Comparison of ENCODE assay signal across 34 cellular contexts in the genomic region with DNA sequence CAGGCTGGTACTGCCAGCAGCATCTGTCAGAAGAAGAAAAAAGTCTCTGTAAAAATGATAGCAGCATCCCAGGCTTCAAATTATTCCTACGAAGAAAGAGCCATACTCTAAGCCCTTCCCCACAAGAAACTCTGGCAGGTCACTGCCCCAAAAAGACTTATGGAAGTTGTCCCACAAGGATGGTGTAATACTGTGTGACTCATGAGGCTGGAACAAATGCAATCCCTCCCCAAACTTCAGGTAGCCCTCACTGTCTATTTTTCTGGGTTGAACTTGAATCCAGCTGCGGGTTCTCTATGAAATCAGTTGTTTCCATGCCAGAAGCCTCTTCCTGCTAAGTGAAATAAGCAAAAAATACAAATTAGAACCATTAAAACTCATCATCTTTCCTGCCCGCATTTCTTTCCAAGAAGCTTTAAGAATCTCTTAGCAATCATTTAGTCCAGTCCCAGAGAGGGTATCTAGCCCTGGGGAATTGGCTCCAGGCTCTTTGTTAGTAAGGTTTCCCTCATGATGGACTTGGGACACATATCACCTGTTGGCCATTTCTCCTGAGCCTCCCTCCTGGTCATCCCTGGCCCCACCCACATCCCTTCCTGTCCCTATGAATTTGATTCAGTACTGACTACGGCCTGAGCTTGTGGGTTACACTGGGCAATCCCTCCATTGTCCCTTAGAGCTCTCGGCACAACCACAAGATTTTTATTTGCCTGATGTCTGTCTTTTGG. TPM values are rescaled to one million over a fixed set of nuclear protein-coding genes. Genes with fewer than 3 reads are reported as not detected.
DNase-seq lines count a peak whose midpoint lies in the region; ATAC-seq and TF ChIP-seq lines count a peak whose summit lies in the region.
"Had no signal": no experiment of that assay in that cellular context is flagged by ENCODE, and none has a peak within 500 bp of the region (broad histone marks: within the 10 kb centered on the region; RNA-seq: fewer than 3 reads in every experiment).

No MANE protein-coding gene starts in this region.

- H3K9me3 Mint-ChIP-seq in WTC11, result peaks cover 40% of the 10 kb centered on the region
- H3K9me3 Mint-ChIP-seq: central memory CD8-positive, alpha-beta T cell had no signal

- in situ Hi-C loops in astrocyte of the spinal cord (cut with HindIII; ENCODE audit: low sequenced_read_pairs), result no loop called here

- no peaks in the 10 kb centered on the region for H3K27me3 ChIP-seq in uterus
- H3K27me3 ChIP-seq: ascending aorta, dorsolateral prefrontal cortex, hepatocyte, pancreas, right atrium auricular region, suprapubic skin had no signal

- H3K27me3 Mint-ChIP-seq in WTC11 (ENCODE audit: low read depth), result peaks cover 4% of the 10 kb centered on the region; the same call in 1 of the 2 replicates

- CTCF ChIA-PET in WTC11 (lab: Charles Lee), result interaction anchor here (1.1 kb wide), 1 partner anchor 8 kb away, joined by 3 read pairs; no protein-coding TSS in a partner anchor

- H3K9me3 ChIP-seq in uterus, result no peaks in the 10 kb centered on the region
- H3K9me3 ChIP-seq: ascending aorta, pancreas, right atrium auricular region, suprapubic skin had no signal

- TF ChIP-seq CTCF in astrocyte of the spinal cord (IDR thresholded peaks at IDR 0.05; ENCODE audit: low read depth, low read length), result no peak
- TF ChIP-seq CTCF in fibroblast of villous mesenchyme (IDR thresholded peaks at IDR 0.05; ENCODE audit: insufficient read depth, low read depth, low read length), result no peak
- TF ChIP-seq CTCF in uterus (IDR thresholded peaks at IDR 0.05), result no peak
- TF ChIP-seq CTCF in WTC11 (IDR thresholded peaks at IDR 0.05), result no peak

- H3K27ac Mint-ChIP-seq in WTC11, result no peak overlapping the region
- H3K27ac Mint-ChIP-seq: activated naive CD8-positive, alpha-beta T cell; CD4-positive, alpha-beta memory T cell; HFFc6; memory B cell; stimulated activated memory B cell treated with anti-CD40 and anti-IgM and Interleukin-4, amounts not matched to agents 10 μg/mL and 1 μg/mL and 100 μg/mL, for 72 hours had no signal

- no peaks in the 10 kb centered on the region for H3K36me3 ChIP-seq in uterus
- H3K36me3 ChIP-seq: ascending aorta, pancreas, right atrium auricular region, suprapubic skin had no signal

- TF ChIP-seq POLR2A in uterus (IDR thresholded peaks at IDR 0.05), result no peak

- ATAC-seq in WTC11, result no peak
- ATAC-seq: GM12878; stimulated activated memory B cell treated with anti-CD40 and anti-IgM and Interleukin-4, amounts not matched to agents 10 μg/mL and 1 μg/mL and 100 μg/mL, for 72 hours had no signal

- peaks cover 18% of the 10 kb centered on the region for H3K36me3 Mint-ChIP-seq in WTC11
- H3K36me3 Mint-ChIP-seq: activated naive CD8-positive, alpha-beta T cell; CD4-positive, alpha-beta memory T cell; memory B cell; stimulated activated memory B cell treated with anti-CD40 and anti-IgM and Interleukin-4, amounts not matched to agents 10 μg/mL and 1 μg/mL and 100 μg/mL, for 72 hours had no signal

- H3K4me1 ChIP-seq in uterus, result no peaks in the 10 kb centered on the region
- H3K4me1 ChIP-seq: ascending aorta, pancreas, right atrium auricular region had no signal

- H3K4me3 ChIP-seq in astrocyte of the spinal cord (ENCODE audit: low read depth, low read length), result no peak overlapping the region
- no peak overlapping the region for H3K4me3 ChIP-seq in fibroblast of villous mesenchyme (ENCODE audit: low read depth, low read length)
- H3K4me3 ChIP-seq in uterus, result no peak overlapping the region
- H3K4me3 ChIP-seq: ascending aorta, dorsolateral prefrontal cortex, GM12878, hepatocyte, pancreas, right atrium auricular region, suprapubic skin had no signal

- H3K4me1 Mint-ChIP-seq in WTC11, result peaks cover 4% of the 10 kb centered on the region; the same call in 1 of the 2 replicates
- H3K4me1 Mint-ChIP-seq: central memory CD8-positive, alpha-beta T cell; memory B cell; stimulated activated memory B cell treated with anti-CD40 and anti-IgM and Interleukin-4, amounts not matched to agents 10 μg/mL and 1 μg/mL and 100 μg/mL, for 72 hours had no signal

- POLR2A ChIA-PET in WTC11 (lab: Charles Lee), result no interaction called here

- no peak overlapping the region for H3K4me3 Mint-ChIP-seq in WTC11
- H3K4me3 Mint-ChIP-seq: activated naive CD8-positive, alpha-beta T cell; CD4-positive, alpha-beta memory T cell; central memory CD8-positive, alpha-beta T cell; HFFc6; memory B cell; neural crest cell; stimulated activated memory B cell treated with anti-CD40 and anti-IgM and Interleukin-4, amounts not matched to agents 10 μg/mL and 1 μg/mL and 100 μg/mL, for 72 hours had no signal

- peak; percentile 10 for DNase-seq in activated effector memory CD4-positive, alpha-beta T cell treated with anti-CD3 and anti-CD28 coated beads, Interleukin-2, amount 50 U/mL, for 16 hours
- no peak for DNase-seq in activated effector memory CD4-positive, alpha-beta T cell treated with Interleukin-2 at 50 U/mL for 16 hours
- DNase-seq in astrocyte of the spinal cord (ENCODE audit: low read depth, low spot score) (peak; percentile 5), fibroblast of villous mesenchyme (ENCODE audit: low read depth) (peak; percentile 39), uterus (peak; percentile 53 to 58), NCI-H446 (lab: John Stamatoyannopoulos, UW) (no peak), NCI-H1092 (lab: John Stamatoyannopoulos, UW) (no peak), WTC11 (ENCODE audit: low spot score) (no peak)
- DNase-seq: 8988T; activated CD4-positive, alpha-beta T cell treated with anti-CD3 and anti-CD28 coated beads, Interleukin-2, amount 50 U/mL, for 48 hours; activated CD8-positive, alpha-beta memory T cell treated with anti-CD3 and anti-CD28 coated beads, Interleukin-2, amount 50 U/mL, for 48 hours; AML-193; CD4-positive, alpha-beta memory T cell; GOT3; HFFc6; KG1; NCI-H1092 treated with DMSO at 0.1 percent for 48 hours; NCI-H1930; NCI-H69; pancreas; stimulated activated CD4-positive, alpha-beta T cell treated with anti-CD3 and anti-CD28 coated beads, Interleukin-12 subunit alpha, Interleukin-12 subunit beta, amount 100 ng/mL, for 4 hours; stimulated activated CD4-positive, alpha-beta T cell treated with anti-CD3 and anti-CD28 coated beads, Interleukin-4, amount 100 ng/mL, for 4 hours; T-helper 1 cell had no signal

- H3K27ac ChIP-seq in uterus, result peak overlapping the region in 1 of 2 donors; percentile 52
- H3K27ac ChIP-seq: ascending aorta, dorsolateral prefrontal cortex, hepatocyte, pancreas, right atrium auricular region, suprapubic skin had no signal

- intact Hi-C loops in uterus (cut with DNase I; ENCODE audit: low total_unique reads), result no loop called here

TF ChIP-seq in WTC11, 78 proteins besides CTCF, POLR2A, EP300 and RAD21:
- no peak for TF ChIP-seq FOXP1 (CRISPR knock-in tag; IDR thresholded peaks at IDR 0.05; ENCODE audit: borderline replicate concordance)
- TF ChIP-seq, protein P1, sequence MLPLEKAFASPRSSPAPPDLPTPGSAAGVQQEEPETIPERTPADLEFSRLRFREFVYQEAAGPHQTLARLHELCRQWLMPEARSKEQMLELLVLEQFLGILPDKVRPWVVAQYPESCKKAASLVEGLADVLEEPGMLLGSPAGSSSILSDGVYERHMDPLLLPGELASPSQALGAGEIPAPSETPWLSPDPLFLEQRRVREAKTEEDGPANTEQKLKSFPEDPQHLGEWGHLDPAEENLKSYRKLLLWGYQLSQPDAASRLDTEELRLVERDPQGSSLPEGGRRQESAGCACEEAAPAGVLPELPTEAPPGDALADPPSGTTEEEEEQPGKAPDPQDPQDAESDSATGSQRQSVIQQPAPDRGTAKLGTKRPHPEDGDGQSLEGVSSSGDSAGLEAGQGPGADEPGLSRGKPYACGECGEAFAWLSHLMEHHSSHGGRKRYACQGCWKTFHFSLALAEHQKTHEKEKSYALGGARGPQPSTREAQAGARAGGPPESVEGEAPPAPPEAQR (CRISPR knock-in tag; IDR thresholded peaks at IDR 0.05), result no peak
- TF ChIP-seq, protein P2, sequence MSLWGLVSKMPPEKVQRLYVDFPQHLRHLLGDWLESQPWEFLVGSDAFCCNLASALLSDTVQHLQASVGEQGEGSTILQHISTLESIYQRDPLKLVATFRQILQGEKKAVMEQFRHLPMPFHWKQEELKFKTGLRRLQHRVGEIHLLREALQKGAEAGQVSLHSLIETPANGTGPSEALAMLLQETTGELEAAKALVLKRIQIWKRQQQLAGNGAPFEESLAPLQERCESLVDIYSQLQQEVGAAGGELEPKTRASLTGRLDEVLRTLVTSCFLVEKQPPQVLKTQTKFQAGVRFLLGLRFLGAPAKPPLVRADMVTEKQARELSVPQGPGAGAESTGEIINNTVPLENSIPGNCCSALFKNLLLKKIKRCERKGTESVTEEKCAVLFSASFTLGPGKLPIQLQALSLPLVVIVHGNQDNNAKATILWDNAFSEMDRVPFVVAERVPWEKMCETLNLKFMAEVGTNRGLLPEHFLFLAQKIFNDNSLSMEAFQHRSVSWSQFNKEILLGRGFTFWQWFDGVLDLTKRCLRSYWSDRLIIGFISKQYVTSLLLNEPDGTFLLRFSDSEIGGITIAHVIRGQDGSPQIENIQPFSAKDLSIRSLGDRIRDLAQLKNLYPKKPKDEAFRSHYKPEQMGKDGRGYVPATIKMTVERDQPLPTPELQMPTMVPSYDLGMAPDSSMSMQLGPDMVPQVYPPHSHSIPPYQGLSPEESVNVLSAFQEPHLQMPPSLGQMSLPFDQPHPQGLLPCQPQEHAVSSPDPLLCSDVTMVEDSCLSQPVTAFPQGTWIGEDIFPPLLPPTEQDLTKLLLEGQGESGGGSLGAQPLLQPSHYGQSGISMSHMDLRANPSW (CRISPR knock-in tag; conservative IDR thresholded peaks at IDR 0.05; ENCODE audit: low read depth), result no peak
- TF ChIP-seq TEAD4 (CRISPR knock-in tag; IDR thresholded peaks at IDR 0.05), result no peak
- TF ChIP-seq KAT7 (CRISPR knock-in tag; IDR thresholded peaks at IDR 0.05; ENCODE audit: borderline replicate concordance), result no peak
- TF ChIP-seq, protein P3, sequence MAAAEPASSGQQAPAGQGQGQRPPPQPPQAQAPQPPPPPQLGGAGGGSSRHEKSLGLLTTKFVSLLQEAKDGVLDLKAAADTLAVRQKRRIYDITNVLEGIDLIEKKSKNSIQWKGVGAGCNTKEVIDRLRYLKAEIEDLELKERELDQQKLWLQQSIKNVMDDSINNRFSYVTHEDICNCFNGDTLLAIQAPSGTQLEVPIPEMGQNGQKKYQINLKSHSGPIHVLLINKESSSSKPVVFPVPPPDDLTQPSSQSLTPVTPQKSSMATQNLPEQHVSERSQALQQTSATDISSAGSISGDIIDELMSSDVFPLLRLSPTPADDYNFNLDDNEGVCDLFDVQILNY (CRISPR knock-in tag; IDR thresholded peaks at IDR 0.05), result no peak

RNA-seq across cellular contexts. Expression of a gene that starts 51.7 kb away (rescaled TPM):
- total RNA-seq in fibroblast of villous mesenchyme, result 0.97 and 3.9 TPM in 2 replicates
- 10 to 100 TPM in 1 of 4 donors, 1 to 10 TPM in 2, under 1 TPM in 1; 0.51 to 41.8 (median 5.5) TPM for total RNA-seq in uterus
- total RNA-seq in WTC11 (2021), result 19.0 to 22.1 TPM (median 21.8 TPM) in 3 replicates

Comparison
In these comparisons a context has a peak if more than half of its experiments do, and no peak if none do; other contexts are left out.
1. DNase-seq: peak in activated effector memory CD4-positive, alpha-beta T cell treated with anti-CD3 and anti-CD28 coated beads, Interleukin-2, amount 50 U/mL, for 16 hours (single experiment), astrocyte of the spinal cord (single experiment), fibroblast of villous mesenchyme (single experiment) and uterus (2 of 2); none in activated effector memory CD4-positive, alpha-beta T cell treated with Interleukin-2 at 50 U/mL for 16 hours (single experiment), NCI-H446 (0 of 2), NCI-H1092 (single experiment) and WTC11 (single experiment).